11 cellular contexts compared by ENCODE assay signal in the genomic region with DNA sequence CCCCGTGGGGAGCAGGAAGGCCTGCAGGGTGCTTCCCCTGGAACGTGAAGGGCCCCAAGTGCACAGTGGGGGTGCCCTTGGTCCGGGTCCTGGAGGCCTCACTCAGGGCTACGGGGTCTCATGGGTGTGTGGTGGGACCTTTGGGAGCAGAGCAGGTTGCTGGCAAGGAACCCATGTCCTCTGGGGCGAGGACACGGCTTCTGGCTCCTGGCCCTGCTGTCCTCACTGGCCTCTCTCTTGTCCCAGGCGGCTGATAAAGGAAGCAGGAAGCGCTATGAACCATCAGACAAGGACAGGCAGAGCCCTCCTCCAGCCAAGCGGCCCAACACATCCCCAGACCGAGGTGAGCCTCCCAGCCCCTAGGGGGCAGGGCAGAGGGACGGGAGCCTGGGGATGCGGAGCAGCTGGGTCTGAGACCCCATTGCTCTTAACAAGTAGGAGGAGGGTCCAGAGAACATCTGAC. TPM values are rescaled to one million over a fixed set of nuclear protein-coding genes. Genes with fewer than 3 reads are reported as not detected.
DNase-seq lines count a peak whose midpoint lies in the region; ATAC-seq, FAIRE-seq and TF ChIP-seq lines count a peak whose summit lies in the region.
"Had no signal": no experiment of that assay in that cellular context is flagged by ENCODE, and none has a peak within 500 bp of the region (broad histone marks: within the 10 kb centered on the region; RNA-seq: fewer than 3 reads in every experiment).

No MANE protein-coding gene starts in this region.

- H3K4ac ChIP-seq in H1 (replicated peaks; ENCODE audit: insufficient read length, low read depth, low read length), result no peak overlapping the region

- TF ChIP-seq RAD21 in H1 (IDR thresholded peaks at IDR 0.05 in 1 of 2, conservative IDR thresholded peaks at IDR 0.05 in 1 of 2; ENCODE audit: low read depth in 2 of 2, low read length in 2 of 2), result peak; percentile 28 to 55; a peak in 3 of 4 replicates

- H3K27me3 Mint-ChIP-seq in neural crest cell (ENCODE audit: low read depth), result no peaks in the 10 kb centered on the region

- no peak overlapping the region for H3K18ac ChIP-seq in H1 (ENCODE audit: extremely low read depth, low read length)

- no peaks in the 10 kb centered on the region for H3K27me3 ChIP-seq in H1 (replicated peaks in 1 of 4; ENCODE audit: control insufficient read depth in 3 of 4, extremely low read depth in 1 of 4, insufficient read depth in 3 of 4, low read length in 3 of 4)

- H3K56ac ChIP-seq in H1 (replicated peaks; ENCODE audit: insufficient read length, low read depth, low read length), result no peak overlapping the region

- H3K9ac ChIP-seq in H1 (replicated peaks in 1 of 4; ENCODE audit: extremely low read depth in 1 of 4, low read depth in 3 of 4, low read length in 3 of 4), result peak overlapping the region in 1 of 4 experiments; percentile 29; a peak in 1 of 7 replicates

- H3K4me2 ChIP-seq in H1 (ENCODE audit: insufficient read depth in 1 of 2, low read depth in 2 of 2, low read length in 2 of 2), result no peak overlapping the region

- H3K27ac Mint-ChIP-seq in neural crest cell (ENCODE audit: unreplicated experiment), result no peak overlapping the region

- TF ChIP-seq CTCF in LNCaP clone FGC (IDR thresholded peaks at IDR 0.05; ENCODE audit: control insufficient read depth, extremely low read depth, insufficient read depth) (peak; percentile 35), H1 (IDR thresholded peaks at IDR 0.05; ENCODE audit: control extremely low read depth in 1 of 3, insufficient read depth in 1 of 3, low read depth in 1 of 3, low read length in 3 of 3) (peak; percentile 78 to 93 (median 84)), neural crest cell (conservative IDR thresholded peaks at IDR 0.05) (peak; percentile 52)

- no peak for TF ChIP-seq POLR2A in H1 (IDR thresholded peaks at IDR 0.05; ENCODE audit: control extremely low read depth in 1 of 2, low read depth in 2 of 2, low read length in 2 of 2)

- CTCF ChIA-PET in H1 (lab: Charles Lee; ENCODE audit: partially characterized antibody), result interaction anchor here (0.7 to 11.2 kb wide), 11 partner anchors 9 to 108 kb away, joined by 3 to 89 read pairs (median 4); partner anchors contain the start of gene IL17C

- H3K4me3 Mint-ChIP-seq in neural crest cell, result no peak overlapping the region

- H3K9me3 ChIP-seq in H1 (ENCODE audit: insufficient read depth in 2 of 2, low read depth in 1 of 2, low read length in 1 of 2), result no peaks in the 10 kb centered on the region

- H2BK5ac ChIP-seq in H1 (ENCODE audit: low read depth, low read length), result 0 out of 2 replicates have a peak overlapping the region, but pooled peaks have one; percentile 56

- no peak overlapping the region for H2BK15ac ChIP-seq in H1 (ENCODE audit: low read length)

- no peak overlapping the region for H2BK120ac ChIP-seq in H1 (replicated peaks; ENCODE audit: low read depth, low read length)

- FAIRE-seq in H1 (lab: Jason Lieb, UNC), result peak; percentile 79
- FAIRE-seq: A204.1 had no signal

- no peak overlapping the region for H4K8ac ChIP-seq in H1 (ENCODE audit: extremely low read depth, insufficient read depth, low read length)

- peaks cover 0 to 10% (median 3%) of the 10 kb centered on the region in 4 experiments; a peak in 5 of 7 replicates for H3K4me1 ChIP-seq in H1 (replicated peaks in 1 of 4; ENCODE audit: control insufficient read depth in 3 of 4, insufficient read depth in 4 of 4, low read length in 3 of 4)

- no peak overlapping the region for H2BK12ac ChIP-seq in H1 (ENCODE audit: low read depth, low read length)

- no peaks in the 10 kb centered on the region; the same call in 1 of the 2 replicates for H3K79me1 ChIP-seq in H1 (ENCODE audit: low read depth, low read length)

- H3K4me3 ChIP-seq in LNCaP clone FGC (ENCODE audit: low read depth, low read length), result no peak overlapping the region
- no peak overlapping the region for H3K4me3 ChIP-seq in H1 (ENCODE audit: extremely low read depth in 1 of 4, insufficient read depth in 2 of 4, low read depth in 3 of 4, low read length in 4 of 4)

- no peaks in the 10 kb centered on the region for H3K79me2 ChIP-seq in H1 (ENCODE audit: control insufficient read depth in 1 of 2, insufficient read depth in 2 of 2, low read length in 2 of 2)

- no peak overlapping the region for H4K5ac ChIP-seq in H1 (ENCODE audit: insufficient read length, low read depth, low read length)

- H3K9me3 Mint-ChIP-seq in neural crest cell, result no peaks in the 10 kb centered on the region

- peaks cover 7 to 36% (median 16%) of the 10 kb centered on the region in 4 experiments for H3K36me3 ChIP-seq in H1 (ENCODE audit: control insufficient read depth in 2 of 4, insufficient read depth in 4 of 4, low read length in 3 of 4)

- H2BK20ac ChIP-seq in H1 (ENCODE audit: low read length), result no peak overlapping the region

- H2AK5ac ChIP-seq in H1 (ENCODE audit: low read depth, low read length), result no peak overlapping the region

- H3K36me3 Mint-ChIP-seq in neural crest cell (ENCODE audit: low read depth), result no peaks in the 10 kb centered on the region

- no peaks in the 10 kb centered on the region for H3K4me1 Mint-ChIP-seq in neural crest cell

- DNase-seq in DMS 273 (lab: John Stamatoyannopoulos, UW; ENCODE audit: unreplicated experiment) (peak; percentile 60), DMS 273 treated with DMSO at 0.1 percent for 48 hours (lab: John Stamatoyannopoulos, UW) (no peak), LNCaP clone FGC (ENCODE audit: low read depth) (peak; percentile 38), H1 (ENCODE audit: low read depth in 1 of 2, low spot score in 2 of 2) (peak; percentile 54 to 86), neural crest cell (ENCODE audit: low read depth, low spot score) (peak; percentile 44), medulla oblongata (ENCODE audit: extremely low spot score) (no peak), NCI-H1105 (lab: John Stamatoyannopoulos, UW) (no peak)

- no peak overlapping the region for H3K14ac ChIP-seq in H1 (ENCODE audit: insufficient read length)

- WGBS in H1 (ENCODE audit: extremely low coverage in 1 of 2, insufficient coverage in 1 of 2, insufficient read length in 1 of 2, insufficient replicate concordance in 2 of 2, low coverage in 1 of 2, low lambda C conversion rate in 2 of 2, missing lambda C conversion rate in 1 of 2), 2 experiments, result 69% methylated on average over 12 of the region's 12 CpGs; no CpG with 5 or more reads in 1 of the 2 experiments

- H3K23me2 ChIP-seq in H1 (ENCODE audit: low read depth, low read length), result no peaks in the 10 kb centered on the region

- POLR2A ChIA-PET in H1 (lab: Charles Lee; ENCODE audit: partially characterized antibody), result interaction anchor here (1.6 kb wide), 1 partner anchor 18 kb away, joined by 5 read pairs; no protein-coding TSS in a partner anchor

- H4K91ac ChIP-seq in H1 (replicated peaks; ENCODE audit: insufficient read length, low read length), result no peak overlapping the region

- ATAC-seq in GM21360 (IDR thresholded peaks at IDR 0.05; ENCODE audit: unreplicated experiment), result no peak

- no peak for TF ChIP-seq EP300 in H1 (IDR thresholded peaks at IDR 0.05; ENCODE audit: borderline replicate concordance in 1 of 2, low read depth in 2 of 2, low read length in 2 of 2)

- H3K23ac ChIP-seq in H1 (ENCODE audit: insufficient read length), result no peak overlapping the region

- H3K27ac ChIP-seq in H1 (ENCODE audit: low read depth, low read length), result peak overlapping the region; percentile 43; the same call in 1 of the 2 replicates

- H2AFZ ChIP-seq in H1 (ENCODE audit: low read length), result no peak overlapping the region

- peaks cover 2 to 12% of the 10 kb centered on the region in 2 experiments for H4K20me1 ChIP-seq in H1 (replicated peaks in 1 of 2; ENCODE audit: control insufficient read depth in 1 of 2, insufficient read depth in 2 of 2, low read length in 2 of 2)

RNA-seq across cellular contexts. Expression of gene IL17C, which starts 9.8 kb away (rescaled TPM):
- 1.1 and 1.4 TPM in 2 replicates for total RNA-seq in H1 (2021; fragmentation: NEBNext Ultra II Directional; extraction: Animal tissue kit (Norgen Biotek cat#: 25700))
- 1.9 and 3.0 TPM in 2 replicates for polyA plus RNA-seq in H1 (2011; rRNA removed)
- polyA plus RNA-seq in H1 (2011; cell fraction: cytosol; rRNA removed), result 1.4 TPM
- polyA plus RNA-seq in H1 (2011; cell fraction: nucleus; rRNA removed), result 4.2 TPM
- polyA plus RNA-seq in H1 (2012, experiment 1 of 2), result 2.1 to 3.1 TPM (median 2.5 TPM) in 4 replicates
- polyA plus RNA-seq in H1 (2012, experiment 2 of 2), result 2.6 TPM
- polyA plus RNA-seq in H1 (2013, experiment 1 of 2), result 3.1 TPM
- 3.4 TPM for polyA plus RNA-seq in H1 (2013, experiment 2 of 2)
- 0.34 and 0.41 TPM in 2 replicates for polyA minus RNA-seq in H1 (2011; rRNA and poly(A)+ RNA removed)
- polyA minus RNA-seq in H1 (2011; cell fraction: cytosol; rRNA and poly(A)+ RNA removed), result 1.5 TPM
- 2.6 TPM for polyA minus RNA-seq in H1 (2011; cell fraction: nucleus; rRNA and poly(A)+ RNA removed)
- 0.23 TPM in 1 of 2 replicates, not detected in the other for total RNA-seq in neural crest cell
- total RNA-seq: RPMI7951 had no signal
- polyA plus RNA-seq: adipose tissue had no signal

RNA-seq across cellular contexts. Expression of gene CYBA, which starts 22.3 kb away (rescaled TPM):
- total RNA-seq in H1 (2021; fragmentation: NEBNext Ultra II Directional; extraction: Animal tissue kit (Norgen Biotek cat#: 25700)), result 136 and 161 TPM in 2 replicates
- 254 and 340 TPM in 2 replicates for polyA plus RNA-seq in H1 (2011; rRNA removed)
- polyA plus RNA-seq in H1 (2011; cell fraction: cytosol; rRNA removed), result 233 TPM
- polyA plus RNA-seq in H1 (2011; cell fraction: nucleus; rRNA removed), result 322 TPM
- 69.1 to 193 TPM (median 184 TPM) in 4 replicates for polyA plus RNA-seq in H1 (2012, experiment 1 of 2)
- 245 TPM for polyA plus RNA-seq in H1 (2012, experiment 2 of 2)
- 267 TPM for polyA plus RNA-seq in H1 (2013, experiment 1 of 2)
- 285 TPM for polyA plus RNA-seq in H1 (2013, experiment 2 of 2)
- polyA minus RNA-seq in H1 (2011; rRNA and poly(A)+ RNA removed), result 41.6 and 53.9 TPM in 2 replicates
- 80.0 TPM for polyA minus RNA-seq in H1 (2011; cell fraction: cytosol; rRNA and poly(A)+ RNA removed)
- polyA minus RNA-seq in H1 (2011; cell fraction: nucleus; rRNA and poly(A)+ RNA removed), result 68.6 TPM
- 22.0 and 22.3 TPM in 2 replicates for total RNA-seq in neural crest cell

RNA-seq across cellular contexts. Expression of gene MVD, which starts 34.3 kb away (rescaled TPM):
- total RNA-seq in H1 (2021; fragmentation: NEBNext Ultra II Directional; extraction: Animal tissue kit (Norgen Biotek cat#: 25700)), result 77.3 and 80.6 TPM in 2 replicates
- 47.2 and 72.1 TPM in 2 replicates for polyA plus RNA-seq in H1 (2011; rRNA removed)
- 74.6 TPM for polyA plus RNA-seq in H1 (2011; cell fraction: cytosol; rRNA removed)
- 130 TPM for polyA plus RNA-seq in H1 (2011; cell fraction: nucleus; rRNA removed)
- 52.7 to 95.2 TPM (median 88.5 TPM) in 4 replicates for polyA plus RNA-seq in H1 (2012, experiment 1 of 2)
- 64.7 TPM for polyA plus RNA-seq in H1 (2012, experiment 2 of 2)
- polyA plus RNA-seq in H1 (2013, experiment 1 of 2), result 71.4 TPM
- polyA plus RNA-seq in H1 (2013, experiment 2 of 2), result 71.3 TPM
- polyA minus RNA-seq in H1 (2011; rRNA and poly(A)+ RNA removed), result 15.9 and 21.7 TPM in 2 replicates
- 39.8 TPM for polyA minus RNA-seq in H1 (2011; cell fraction: cytosol; rRNA and poly(A)+ RNA removed)
- polyA minus RNA-seq in H1 (2011; cell fraction: nucleus; rRNA and poly(A)+ RNA removed), result 41.1 TPM
- 171 and 196 TPM in 2 replicates for total RNA-seq in neural crest cell

RNA-seq across cellular contexts. Expression of gene SNAI3, which starts 57.8 kb away (rescaled TPM):
- 8.5 and 8.7 TPM in 2 replicates for total RNA-seq in H1 (2021; fragmentation: NEBNext Ultra II Directional; extraction: Animal tissue kit (Norgen Biotek cat#: 25700))
- polyA plus RNA-seq in H1 (2011; rRNA removed), result 13.3 and 15.8 TPM in 2 replicates
- polyA plus RNA-seq in H1 (2011; cell fraction: cytosol; rRNA removed), result 9.4 TPM
- 11.3 TPM for polyA plus RNA-seq in H1 (2011; cell fraction: nucleus; rRNA removed)
- polyA plus RNA-seq in H1 (2012, experiment 1 of 2), result 5.5 to 8.7 TPM (median 8.3 TPM) in 4 replicates
- polyA plus RNA-seq in H1 (2012, experiment 2 of 2), result 9.6 TPM
- polyA plus RNA-seq in H1 (2013, experiment 1 of 2), result 9.0 TPM
- polyA plus RNA-seq in H1 (2013, experiment 2 of 2), result 9.0 TPM
- 4.3 and 5.2 TPM in 2 replicates for polyA minus RNA-seq in H1 (2011; rRNA and poly(A)+ RNA removed)
- polyA minus RNA-seq in H1 (2011; cell fraction: cytosol; rRNA and poly(A)+ RNA removed), result 7.3 TPM
- polyA minus RNA-seq in H1 (2011; cell fraction: nucleus; rRNA and poly(A)+ RNA removed), result 4.7 TPM
- not detected in 2 replicates for total RNA-seq in neural crest cell
- total RNA-seq: RPMI7951 had no signal

RNA-seq across cellular contexts. Expression of gene ZC3H18, which starts 58.3 kb away (rescaled TPM):
- 70.3 and 73.2 TPM in 2 replicates for total RNA-seq in H1 (2021; fragmentation: NEBNext Ultra II Directional; extraction: Animal tissue kit (Norgen Biotek cat#: 25700))
- polyA plus RNA-seq in H1 (2011; rRNA removed), result 12.1 and 19.2 TPM in 2 replicates
- 17.0 TPM for polyA plus RNA-seq in H1 (2011; cell fraction: cytosol; rRNA removed)
- polyA plus RNA-seq in H1 (2011; cell fraction: nucleus; rRNA removed), result 42.7 TPM
- polyA plus RNA-seq in H1 (2012, experiment 1 of 2), result 44.2 to 48.4 TPM (median 46.4 TPM) in 4 replicates
- polyA plus RNA-seq in H1 (2012, experiment 2 of 2), result 35.2 TPM
- 47.2 TPM for polyA plus RNA-seq in H1 (2013, experiment 1 of 2)
- polyA plus RNA-seq in H1 (2013, experiment 2 of 2), result 44.5 TPM
- 6.4 and 11.1 TPM in 2 replicates for polyA minus RNA-seq in H1 (2011; rRNA and poly(A)+ RNA removed)
- polyA minus RNA-seq in H1 (2011; cell fraction: cytosol; rRNA and poly(A)+ RNA removed), result 19.7 TPM
- polyA minus RNA-seq in H1 (2011; cell fraction: nucleus; rRNA and poly(A)+ RNA removed), result 18.5 TPM
- total RNA-seq in neural crest cell, result 88.5 and 90.4 TPM in 2 replicates

Comparison
In these comparisons a context has a peak if more than half of its experiments do, and no peak if none do; other contexts are left out.
1. DNase-seq: peak in DMS 273 (single experiment), LNCaP clone FGC (single experiment), H1 (2 of 2) and neural crest cell (single experiment); none in DMS 273 treated with DMSO at 0.1 percent for 48 hours (single experiment), medulla oblongata (single experiment) and NCI-H1105 (single experiment).
2. Peak in every context shown above with its lines, with median percentiles within 50 percentile points of each other: CTCF ChIP-seq.